ENCODE assay signal across 8 cellular contexts in genomic region chr14:105090493-105091334, GRCh38. TPM values are rescaled to one million over a fixed set of nuclear protein-coding genes. Genes with fewer than 3 reads are reported as not detected.
A peak's percentile ranks its signal among the peaks of the same experiment; 100 is the strongest.
DNase-seq lines count a peak whose midpoint lies in the region; ATAC-seq and TF ChIP-seq lines count a peak whose summit lies in the region.

No MANE protein-coding gene starts in this region.

- no peaks in the 10 kb centered on the region for H3K36me3 ChIP-seq in kidney epithelial cell (ENCODE audit: control insufficient read depth, insufficient read depth, low read length)

- TF ChIP-seq CTCF in Calu3 (IDR thresholded peaks at IDR 0.05; ENCODE audit: unreplicated experiment) (peak; percentile 84), kidney epithelial cell (IDR thresholded peaks at IDR 0.05; ENCODE audit: insufficient read depth, low read length, poor library complexity, severe bottlenecking) (peak; percentile 97)

- DNase-seq in Calu3 (peak; percentile 94), NCI-H345 treated with DMSO at 0.1 percent for 48 hours (lab: John Stamatoyannopoulos, UW; ENCODE audit: unreplicated experiment) (peak; percentile 60), kidney epithelial cell (ENCODE audit: low read depth) (no peak), cortex of kidney (lab: John Stamatoyannopoulos, UW) (no peak)
- DNase-seq in activated CD4-positive, alpha-beta T cell treated with anti-CD3 and anti-CD28 coated beads for 24 hours (ENCODE audit: low read depth in 2 of 2) = peak; percentile 85 to 89
- DNase-seq in central memory CD8-positive, alpha-beta T cell (ENCODE audit: low spot score in 2 of 2) = peak; percentile 76 to 84
- DNase-seq in stimulated activated CD4-positive, alpha-beta T cell treated with anti-CD3 and anti-CD28 coated beads, Interleukin-1b, Interleukin-23, amount 100 ng/mL, for 1 hour (ENCODE audit: low read depth in 2 of 2) = peak; percentile 76 to 88

- BruUV-seq in Calu3 (replicated peaks; lab: Mats Ljungman, UMichigan) = no TSS peak

- ATAC-seq in HG02798 (IDR thresholded peaks at IDR 0.05; ENCODE audit: poor library complexity, unreplicated experiment) = peak; percentile 35
- ATAC-seq in central memory CD8-positive, alpha-beta T cell (replicated peaks; ENCODE audit: extremely low read depth, poor library complexity, severe bottlenecking) = peak; percentile 40

- no peaks in the 10 kb centered on the region for H3K9me3 Mint-ChIP-seq in Calu3 (ENCODE audit: low read depth, unreplicated experiment)
- no peaks in the 10 kb centered on the region for H3K9me3 Mint-ChIP-seq in central memory CD8-positive, alpha-beta T cell

- peaks cover 53% of the 10 kb centered on the region for H3K36me3 Mint-ChIP-seq in Calu3 (ENCODE audit: insufficient read depth, unreplicated experiment)
- peaks cover 8% of the 10 kb centered on the region for H3K36me3 Mint-ChIP-seq in central memory CD8-positive, alpha-beta T cell (ENCODE audit: insufficient read depth)

- peak overlapping the region; percentile 6 for H3K4me3 Mint-ChIP-seq in Calu3 (ENCODE audit: low read depth, unreplicated experiment)
- H3K4me3 Mint-ChIP-seq in central memory CD8-positive, alpha-beta T cell = peak overlapping the region; percentile 54

- H3K27ac Mint-ChIP-seq in Calu3 (ENCODE audit: unreplicated experiment) = no peak overlapping the region
- peak overlapping the region; percentile 63 for H3K27ac Mint-ChIP-seq in central memory CD8-positive, alpha-beta T cell (ENCODE audit: low read depth)

- CTCF ChIA-PET in Calu3 (lab: Charles Lee) = interaction anchor here (0.6 to 2.7 kb wide), 10 partner anchors 9 to 318 kb away, joined by 3 to 10 read pairs (median 4); no protein-coding TSS in a partner anchor

- peaks cover under 1% of the 10 kb centered on the region for H3K27me3 Mint-ChIP-seq in Calu3 (ENCODE audit: unreplicated experiment)
- no peaks in the 10 kb centered on the region for H3K27me3 Mint-ChIP-seq in central memory CD8-positive, alpha-beta T cell

- intact Hi-C loops in Calu3 (cut with micrococcal nuclease; ENCODE audit: unreplicated experiment) = loop anchor here (5.0 to 10.0 kb wide), 3 partner anchors 77 to 264 kb away; partner anchors contain the start of gene JAG2

- no peaks in the 10 kb centered on the region for H3K27me3 ChIP-seq in kidney epithelial cell (ENCODE audit: control insufficient read depth, insufficient read depth, low read length)

- H3K4me3 ChIP-seq in kidney epithelial cell (ENCODE audit: low read depth, low read length) = no peak overlapping the region

- peaks cover 22% of the 10 kb centered on the region for H3K4me1 Mint-ChIP-seq in Calu3 (ENCODE audit: low read depth, unreplicated experiment)
- H3K4me1 Mint-ChIP-seq in central memory CD8-positive, alpha-beta T cell = peaks cover 36% of the 10 kb centered on the region

RNA-seq across cellular contexts. Expression of gene GPR132, which starts 25.5 kb away (rescaled TPM):
- total RNA-seq in Calu3 (2022) (1.4 TPM in 2 replicates), kidney epithelial cell (1.7 and 1.9 TPM in 2 replicates)

Comparison
In these comparisons a context has a peak if more than half of its experiments do, and no peak if none do; other contexts are left out.
1. DNase-seq: peak in Calu3 (single experiment), NCI-H345 treated with DMSO at 0.1 percent for 48 hours (single experiment), activated CD4-positive, alpha-beta T cell treated with anti-CD3 and anti-CD28 coated beads for 24 hours (2 of 2), central memory CD8-positive, alpha-beta T cell (2 of 2) and stimulated activated CD4-positive, alpha-beta T cell treated with anti-CD3 and anti-CD28 coated beads, Interleukin-1b, Interleukin-23, amount 100 ng/mL, for 1 hour (2 of 2); none in kidney epithelial cell (single experiment) and cortex of kidney (single experiment).